Comparison of ENCODE assay signal across 38 cellular contexts in the genomic region with DNA sequence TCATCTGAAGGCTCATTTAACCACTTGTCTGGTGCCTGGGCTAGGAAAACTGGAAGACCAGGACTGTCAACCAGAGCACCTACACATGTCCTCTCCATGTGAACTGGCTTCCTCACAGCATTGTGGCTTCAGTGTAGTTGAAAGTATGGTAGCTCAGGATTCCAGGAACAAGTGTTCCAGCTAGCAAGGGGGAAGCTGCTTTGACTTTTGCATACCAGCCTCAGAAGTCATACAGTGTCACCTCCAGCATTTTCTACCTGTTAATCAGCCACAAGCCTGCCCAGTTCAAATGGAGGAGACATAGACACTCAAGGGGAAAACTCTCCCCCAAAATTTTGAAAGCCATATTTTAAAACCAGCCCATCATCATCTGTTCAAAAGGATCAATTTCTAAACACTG.
"Had no signal": no experiment of that assay in that cellular context is flagged by ENCODE, and none has a peak within 500 bp of the region (broad histone marks: within the 10 kb centered on the region; RNA-seq: fewer than 3 reads in every experiment).

No MANE protein-coding gene starts in this region.

- H3K4me2 ChIP-seq: KMS-11, PC-9 had no signal

- H3K9ac ChIP-seq: KMS-11 had no signal

- H3K36me3 ChIP-seq: ascending aorta, breast epithelium had no signal

- H3K4me1 ChIP-seq: ascending aorta, body of pancreas, breast epithelium had no signal

- H3K4me3 ChIP-seq: ascending aorta, body of pancreas, breast epithelium, PC-9 had no signal

- H3K9me3 ChIP-seq: ascending aorta, body of pancreas, breast epithelium had no signal

- H3K27ac ChIP-seq: ascending aorta, body of pancreas, breast epithelium, KMS-11, PC-9, RWPE1, VCaP had no signal

- ATAC-seq: body of pancreas, Right ventricle myocardium inferior, SK-N-SH treated with all-trans-retinoic acid at 6 μM for 48 hours had no signal

- H3K27me3 ChIP-seq: ascending aorta, body of pancreas, breast epithelium had no signal

- H2AFZ ChIP-seq: PC-9 had no signal

- DNase-seq: activated B cell treated with CpG ODN at 0.5 μM for 24 hours; activated CD4-positive, alpha-beta memory T cell treated with anti-CD3 and anti-CD28 coated beads for 36 hours; activated CD4-positive, alpha-beta T cell treated with anti-CD3 and anti-CD28 coated beads for 4 hours; activated CD4-positive, alpha-beta T cell treated with anti-CD3 and anti-CD28 coated beads, Interleukin-2, amount 50 U/mL, for 1 hour; activated CD4-positive, CD25-positive, alpha-beta regulatory T cell treated with anti-CD3 and anti-CD28 coated beads, Interleukin-2, amount 50 U/mL, for 72 hours; activated CD8-positive, alpha-beta memory T cell treated with anti-CD3 and anti-CD28 coated beads, Interleukin-2, amount 50 U/mL, for 4 hours; activated effector memory CD4-positive, alpha-beta T cell treated with Interleukin-2 at 50 U/mL for 16 hours; activated naive CD4-positive, alpha-beta T cell treated with anti-CD3 and anti-CD28 coated beads, Interleukin-2, amount 50 U/mL, for 16 hours; activated naive CD8-positive, alpha-beta T cell treated with anti-CD3 and anti-CD28 coated beads for 36 hours; activated T-cell treated with anti-CD3 and anti-CD28 coated beads for 4 hours; activated T-cell treated with anti-CD3 and anti-CD28 coated beads, Interleukin-2, amount 50 U/mL, for 48 hours; amniotic stem cell; body of pancreas; caudate nucleus; cerebellar nuclear complex; NCI-H1105; NCI-H1417 treated with DMSO at 0.1 percent for 48 hours; NCI-H187 treated with DMSO at 0.1 percent for 48 hours; NCI-H2081; NCI-H2171 treated with DMSO at 0.1 percent for 48 hours; NCI-H226; NCI-H446 treated with DMSO at 0.1 percent for 48 hours; NCI-H524; NCI-H69; NK-92 treated with Interleukin-12 subunit alpha and Interleukin-12 subunit beta, amount 100 ng/mL, for 24 hours; SIG-M5; SW 1271; T-helper 1 cell; T-helper 2 cell; T-helper 9 cell had no signal
